ENCODE assay signal across 1 cellular context in the genomic region with DNA sequence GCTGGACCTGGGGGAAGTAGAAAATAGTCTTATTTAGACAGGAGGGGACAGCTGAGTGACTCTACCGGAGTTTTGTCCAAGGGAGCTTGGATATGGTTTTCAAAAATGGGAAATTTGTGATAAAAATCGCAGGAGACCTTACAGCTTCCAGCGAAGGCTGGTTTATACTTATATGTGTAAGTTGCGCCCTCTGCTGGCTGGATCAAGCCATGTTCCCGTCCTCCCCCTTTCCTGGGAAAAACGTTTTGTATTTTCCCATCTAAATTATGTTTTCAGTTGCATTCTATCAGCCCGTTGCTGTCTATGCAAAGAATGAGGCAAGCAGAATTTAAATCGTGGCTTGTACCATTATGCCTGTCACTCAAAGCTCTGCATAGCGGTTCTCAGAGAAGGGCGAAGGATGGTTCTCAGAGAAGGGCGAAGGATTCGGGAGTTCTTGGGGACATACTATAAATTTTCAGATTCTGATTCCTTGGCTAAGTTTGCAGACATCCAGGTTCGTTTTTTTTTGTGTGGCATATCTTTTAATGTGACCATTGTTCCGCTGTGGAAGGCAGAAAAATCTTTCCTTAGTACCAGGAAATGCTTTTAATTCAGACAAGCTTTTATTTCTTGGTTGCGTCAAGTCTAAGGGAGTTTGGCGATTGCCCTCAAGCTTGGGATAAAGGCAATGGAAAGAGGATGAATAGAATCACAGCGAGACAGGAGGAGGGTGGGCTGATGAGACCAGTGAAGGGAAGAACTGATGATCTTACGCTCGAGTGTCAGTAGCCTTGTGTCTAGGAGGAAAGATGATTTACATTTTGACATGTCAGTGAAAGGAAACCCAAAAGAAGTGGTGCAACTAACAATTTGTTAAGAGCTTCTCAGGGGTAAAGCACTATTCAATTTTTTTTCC.
TF ChIP-seq lines count a peak whose summit lies in the region.

No MANE protein-coding gene starts in this region.

TF ChIP-seq in HCT116, 20 proteins besides CTCF, POLR2A, EP300 and RAD21 (continued from another document):
- TF ChIP-seq, protein P1, sequence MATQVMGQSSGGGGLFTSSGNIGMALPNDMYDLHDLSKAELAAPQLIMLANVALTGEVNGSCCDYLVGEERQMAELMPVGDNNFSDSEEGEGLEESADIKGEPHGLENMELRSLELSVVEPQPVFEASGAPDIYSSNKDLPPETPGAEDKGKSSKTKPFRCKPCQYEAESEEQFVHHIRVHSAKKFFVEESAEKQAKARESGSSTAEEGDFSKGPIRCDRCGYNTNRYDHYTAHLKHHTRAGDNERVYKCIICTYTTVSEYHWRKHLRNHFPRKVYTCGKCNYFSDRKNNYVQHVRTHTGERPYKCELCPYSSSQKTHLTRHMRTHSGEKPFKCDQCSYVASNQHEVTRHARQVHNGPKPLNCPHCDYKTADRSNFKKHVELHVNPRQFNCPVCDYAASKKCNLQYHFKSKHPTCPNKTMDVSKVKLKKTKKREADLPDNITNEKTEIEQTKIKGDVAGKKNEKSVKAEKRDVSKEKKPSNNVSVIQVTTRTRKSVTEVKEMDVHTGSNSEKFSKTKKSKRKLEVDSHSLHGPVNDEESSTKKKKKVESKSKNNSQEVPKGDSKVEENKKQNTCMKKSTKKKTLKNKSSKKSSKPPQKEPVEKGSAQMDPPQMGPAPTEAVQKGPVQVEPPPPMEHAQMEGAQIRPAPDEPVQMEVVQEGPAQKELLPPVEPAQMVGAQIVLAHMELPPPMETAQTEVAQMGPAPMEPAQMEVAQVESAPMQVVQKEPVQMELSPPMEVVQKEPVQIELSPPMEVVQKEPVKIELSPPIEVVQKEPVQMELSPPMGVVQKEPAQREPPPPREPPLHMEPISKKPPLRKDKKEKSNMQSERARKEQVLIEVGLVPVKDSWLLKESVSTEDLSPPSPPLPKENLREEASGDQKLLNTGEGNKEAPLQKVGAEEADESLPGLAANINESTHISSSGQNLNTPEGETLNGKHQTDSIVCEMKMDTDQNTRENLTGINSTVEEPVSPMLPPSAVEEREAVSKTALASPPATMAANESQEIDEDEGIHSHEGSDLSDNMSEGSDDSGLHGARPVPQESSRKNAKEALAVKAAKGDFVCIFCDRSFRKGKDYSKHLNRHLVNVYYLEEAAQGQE (IDR thresholded peaks at IDR 0.05; ENCODE audit: low read depth): no peak
- TF ChIP-seq FOSL1 (IDR thresholded peaks at IDR 0.05; ENCODE audit: low read depth) (no peak), SP1 (IDR thresholded peaks at IDR 0.05; ENCODE audit: low read depth) (no peak), YY1 (IDR thresholded peaks at IDR 0.05; ENCODE audit: extremely low read depth, insufficient replicate concordance, low read depth, low read length) (no peak), ZNF274 (IDR thresholded peaks at IDR 0.05; ENCODE audit: low read depth, low read length) (no peak), JUND (IDR thresholded peaks at IDR 0.05) (no peak), CBX3 (IDR thresholded peaks at IDR 0.05; ENCODE audit: low read depth) (no peak), SIN3A (IDR thresholded peaks at IDR 0.05; ENCODE audit: low read depth) (no peak), ATF3 (IDR thresholded peaks at IDR 0.05) (no peak)
TF ChIP-seq in HCT116: peak in this region for 0.
